In the genomic region with DNA sequence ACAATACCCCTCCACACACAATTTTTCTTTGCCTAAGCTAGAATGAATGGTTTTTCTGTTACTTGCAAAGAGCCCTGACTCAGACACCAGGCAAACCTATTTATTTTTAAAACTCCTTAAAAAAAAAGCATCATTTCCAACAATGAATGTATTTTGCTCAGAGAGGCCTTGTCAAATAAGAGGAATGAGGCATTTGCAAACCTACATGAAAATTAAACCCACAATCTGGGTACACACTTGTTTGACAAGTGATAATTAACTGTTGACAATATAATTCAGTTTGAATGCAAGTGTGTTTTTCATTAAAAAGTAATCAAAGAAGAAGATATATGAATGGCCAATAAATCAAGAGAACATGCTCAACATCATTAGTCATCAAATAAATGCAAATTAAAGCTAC, we compare ENCODE assay signal across 14 cellular contexts.
A peak's percentile ranks its signal among the peaks of the same experiment; 100 is the strongest.
DNase-seq lines count a peak whose midpoint lies in the region; TF ChIP-seq lines count a peak whose summit lies in the region.
"Had no signal": no experiment of that assay in that cellular context is flagged by ENCODE, and none has a peak within 500 bp of the region (broad histone marks: within the 10 kb centered on the region; RNA-seq: fewer than 3 reads in every experiment).

No MANE protein-coding gene starts in this region.

- H3K4me1 ChIP-seq in GM23248 (ENCODE audit: insufficient read depth), result peaks cover 13% of the 10 kb centered on the region

- H3K4me2 ChIP-seq in GM23248 (ENCODE audit: unreplicated experiment), result no peak overlapping the region

- no peaks in the 10 kb centered on the region for H3K36me3 ChIP-seq in GM23248 (ENCODE audit: low read depth)

- no peaks in the 10 kb centered on the region for H3K27me3 ChIP-seq in GM23248 (replicated peaks; ENCODE audit: insufficient read depth)

- no peaks in the 10 kb centered on the region for H3K9me3 ChIP-seq in GM23248 (ENCODE audit: low read depth)

- H3K79me2 ChIP-seq in GM23248 (ENCODE audit: insufficient read depth), result no peaks in the 10 kb centered on the region

- no peak overlapping the region for H3K27ac ChIP-seq in GM23248
- H3K27ac ChIP-seq: RWPE1 had no signal

- peaks cover 16% of the 10 kb centered on the region for H3F3A ChIP-seq in GM23248 (ENCODE audit: insufficient read depth)

- H2AFZ ChIP-seq in GM23248, result no peak overlapping the region

- TF ChIP-seq CTCF in AG10803 (conservative IDR thresholded peaks at IDR 0.05; ENCODE audit: low read length) (no peak), GM10266 (IDR thresholded peaks at IDR 0.05; ENCODE audit: control insufficient read depth, insufficient read depth, low read depth, missing control alignments) (no peak)

- H3K9me2 ChIP-seq in GM23248 (ENCODE audit: insufficient read depth), result no peaks in the 10 kb centered on the region

- no peaks in the 10 kb centered on the region for H4K20me1 ChIP-seq in GM23248 (ENCODE audit: insufficient read depth)

- peak; percentile 4 for DNase-seq in AG10803 (ENCODE audit: low read depth)
- DNase-seq in GM23248, result peak; percentile 22
- DNase-seq in RPMI7951 (ENCODE audit: low read depth), result peak; percentile 55
- DNase-seq in foreskin melanocyte, result peak; percentile 42
- DNase-seq in GM10266 (ENCODE audit: extremely low spot score), result no peak
- no peak for DNase-seq in NAMALWA (ENCODE audit: low spot score)
- DNase-seq in HPDE6-E6E7 (ENCODE audit: extremely low spot score), result no peak
- DNase-seq: DMS79 treated with DMSO at 0.1 percent for 48 hours, HFFc6, NCI-H1436, NCI-H446, NCI-H526 treated with DMSO at 0.1 percent for 48 hours, SIG-M5 had no signal

- no peak overlapping the region for H3K9ac ChIP-seq in GM23248

- in situ Hi-C loops in GM23248 (cut with MboI), result no loop called here

- H3K4me3 ChIP-seq in AG10803 (ENCODE audit: low read length), result no peak overlapping the region
- H3K4me3 ChIP-seq in GM23248, result no peak overlapping the region

Comparison
In these comparisons a context has a peak if more than half of its experiments do, and no peak if none do; other contexts are left out.
1. DNase-seq: peak in AG10803 (single experiment), GM23248 (single experiment), RPMI7951 (single experiment) and foreskin melanocyte (single experiment); none in GM10266 (single experiment), NAMALWA (single experiment) and HPDE6-E6E7 (single experiment).